In the genomic region with DNA sequence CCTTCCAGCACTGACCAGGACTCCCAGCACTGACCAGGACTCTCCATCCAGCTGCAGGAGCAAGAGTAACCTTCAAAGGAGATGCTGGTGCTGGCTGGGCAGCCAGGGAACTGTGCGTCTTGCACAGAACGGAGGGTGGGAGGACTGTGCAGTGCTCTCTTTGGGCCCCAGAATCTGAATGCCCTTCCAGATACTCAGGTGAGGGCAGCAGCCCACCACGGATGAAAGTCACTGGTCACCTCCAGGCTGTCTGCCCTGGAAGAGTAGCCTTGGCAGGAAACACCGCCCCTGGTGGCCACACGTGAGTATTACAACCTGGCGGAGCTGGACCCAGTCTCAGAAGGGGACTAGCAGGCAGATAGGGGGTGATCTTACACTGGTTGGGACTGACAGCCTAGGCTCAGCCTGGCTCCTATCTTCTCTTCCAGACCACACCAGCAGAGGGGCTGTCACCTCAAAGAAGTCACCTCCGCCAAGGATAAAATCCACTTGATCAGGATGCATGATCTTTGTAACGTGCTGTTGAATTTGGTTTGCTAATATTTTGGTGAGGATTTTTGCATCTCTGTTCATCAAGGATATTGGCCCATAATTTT, we compare ENCODE assay signal across 8 cellular contexts. TPM values are rescaled to one million over a fixed set of nuclear protein-coding genes. Genes with fewer than 3 reads are reported as not detected.
DNase-seq lines count a peak whose midpoint lies in the region; ATAC-seq and TF ChIP-seq lines count a peak whose summit lies in the region.

No MANE protein-coding gene starts in this region.

- TF ChIP-seq EP300 in Ishikawa (IDR thresholded peaks at IDR 0.05; ENCODE audit: borderline replicate concordance) (no peak), esophagus muscularis mucosa (IDR thresholded peaks at IDR 0.05) (no peak)

- H3K36me3 Mint-ChIP-seq in naive thymus-derived CD4-positive, alpha-beta T cell = no peaks in the 10 kb centered on the region
- H3K36me3 Mint-ChIP-seq in stimulated activated memory B cell treated with anti-CD40 and anti-IgM and Interleukin-4, amounts not matched to agents 10 μg/mL and 1 μg/mL and 100 μg/mL, for 72 hours = no peaks in the 10 kb centered on the region

- ATAC-seq in naive thymus-derived CD4-positive, alpha-beta T cell = peak; percentile 87
- ATAC-seq in stimulated activated memory B cell treated with anti-CD40 and anti-IgM and Interleukin-4, amounts not matched to agents 10 μg/mL and 1 μg/mL and 100 μg/mL, for 72 hours = peak; percentile 82
- ATAC-seq in HG02852 (IDR thresholded peaks at IDR 0.05; ENCODE audit: unreplicated experiment) = no peak

- DNase-seq in OCI-M1 (lab: John Stamatoyannopoulos, UW) = peak; percentile 84
- DNase-seq in activated T-cell treated with anti-CD3 and anti-CD28 coated beads for 24 hours (ENCODE audit: low read depth) = peak; percentile 71
- peak; percentile 93 for DNase-seq in esophagus muscularis mucosa (ENCODE audit: extremely low spot score)
- peak; percentile 50 to 78 (median 62) for DNase-seq in naive thymus-derived CD4-positive, alpha-beta T cell

- CTCF ChIA-PET in naive thymus-derived CD4-positive, alpha-beta T cell (lab: Charles Lee) = interaction anchor here (0.7 to 1.6 kb wide), 4 partner anchors 39 to 252 kb away, joined by 3 to 6 read pairs (median 6); no protein-coding TSS in a partner anchor

- intact Hi-C loops in esophagus muscularis mucosa (cut with DNase I) = no loop called here
- intact Hi-C loops in naive thymus-derived CD4-positive, alpha-beta T cell (cut with micrococcal nuclease) = no loop called here

- no peak overlapping the region for H3K27ac ChIP-seq in esophagus muscularis mucosa (replicated peaks in 1 of 4)
- H3K27ac ChIP-seq in naive thymus-derived CD4-positive, alpha-beta T cell (ENCODE audit: low read depth, low read length) = no peak overlapping the region

- TF ChIP-seq POLR2A in esophagus muscularis mucosa (IDR thresholded peaks at IDR 0.05; ENCODE audit: low read depth) = no peak

- H3K4me1 ChIP-seq in esophagus muscularis mucosa = peaks cover 4 to 8% (median 7%) of the 10 kb centered on the region in 4 donors
- H3K4me1 ChIP-seq in naive thymus-derived CD4-positive, alpha-beta T cell (ENCODE audit: control insufficient read depth in 2 of 2, insufficient read depth in 2 of 2, low read length in 2 of 2) = peaks cover 3 to 6% of the 10 kb centered on the region in 2 donors

- no peaks in the 10 kb centered on the region for H3K9me3 ChIP-seq in esophagus muscularis mucosa
- no peaks in the 10 kb centered on the region for H3K9me3 ChIP-seq in naive thymus-derived CD4-positive, alpha-beta T cell (ENCODE audit: control insufficient read depth in 2 of 3, low read length in 3 of 3)

- H3K9me3 Mint-ChIP-seq in naive thymus-derived CD4-positive, alpha-beta T cell = no peaks in the 10 kb centered on the region
- no peaks in the 10 kb centered on the region for H3K9me3 Mint-ChIP-seq in stimulated activated memory B cell treated with anti-CD40 and anti-IgM and Interleukin-4, amounts not matched to agents 10 μg/mL and 1 μg/mL and 100 μg/mL, for 72 hours

- TF ChIP-seq CTCF in GM12801 (IDR thresholded peaks at IDR 0.05; ENCODE audit: extremely low read depth, insufficient read length) = peak; percentile 72
- TF ChIP-seq CTCF in esophagus muscularis mucosa (IDR thresholded peaks at IDR 0.05) = peak in 2 of 3 experiments; percentile 88 to 91

- peaks cover 0 to 7% (median 5%) of the 10 kb centered on the region in 7 donors for H3K4me1 Mint-ChIP-seq in naive thymus-derived CD4-positive, alpha-beta T cell
- peaks cover 17% of the 10 kb centered on the region for H3K4me1 Mint-ChIP-seq in stimulated activated memory B cell treated with anti-CD40 and anti-IgM and Interleukin-4, amounts not matched to agents 10 μg/mL and 1 μg/mL and 100 μg/mL, for 72 hours

- peaks cover 0 to 12% (median 0%) of the 10 kb centered on the region in 5 donors for H3K27me3 Mint-ChIP-seq in naive thymus-derived CD4-positive, alpha-beta T cell
- H3K27me3 Mint-ChIP-seq in stimulated activated memory B cell treated with anti-CD40 and anti-IgM and Interleukin-4, amounts not matched to agents 10 μg/mL and 1 μg/mL and 100 μg/mL, for 72 hours = peaks cover 36% of the 10 kb centered on the region

- H3K27me3 ChIP-seq in esophagus muscularis mucosa = peaks cover 0 to 10% (median 0%) of the 10 kb centered on the region in 4 donors
- no peaks in the 10 kb centered on the region for H3K27me3 ChIP-seq in naive thymus-derived CD4-positive, alpha-beta T cell (ENCODE audit: control insufficient read depth in 2 of 2, insufficient read depth in 2 of 2, low read length in 2 of 2)

- no peak overlapping the region for H3K4me3 ChIP-seq in esophagus muscularis mucosa
- H3K4me3 ChIP-seq in naive thymus-derived CD4-positive, alpha-beta T cell (ENCODE audit: low read length) = no peak overlapping the region

- H3K27ac Mint-ChIP-seq in naive thymus-derived CD4-positive, alpha-beta T cell = no peak overlapping the region
- H3K27ac Mint-ChIP-seq in stimulated activated memory B cell treated with anti-CD40 and anti-IgM and Interleukin-4, amounts not matched to agents 10 μg/mL and 1 μg/mL and 100 μg/mL, for 72 hours = no peak overlapping the region

- POLR2A ChIA-PET in naive thymus-derived CD4-positive, alpha-beta T cell (lab: Charles Lee) = no interaction called here

- TF ChIP-seq RAD21 in Ishikawa (IDR thresholded peaks at IDR 0.05; ENCODE audit: low read depth) = peak; percentile 70

- H3K4me3 Mint-ChIP-seq in naive thymus-derived CD4-positive, alpha-beta T cell = no peak overlapping the region
- H3K4me3 Mint-ChIP-seq in stimulated activated memory B cell treated with anti-CD40 and anti-IgM and Interleukin-4, amounts not matched to agents 10 μg/mL and 1 μg/mL and 100 μg/mL, for 72 hours = no peak overlapping the region

- WGBS in esophagus muscularis mucosa = 28% methylated on average over 4 of the region's 8 CpGs

- H3K36me3 ChIP-seq in esophagus muscularis mucosa = no peaks in the 10 kb centered on the region
- H3K36me3 ChIP-seq in naive thymus-derived CD4-positive, alpha-beta T cell (ENCODE audit: control insufficient read depth in 2 of 3, insufficient read depth in 3 of 3, low read length in 3 of 3) = no peaks in the 10 kb centered on the region

TF ChIP-seq in Ishikawa, 13 proteins besides CTCF, POLR2A, EP300 and RAD21:
- no peak for TF ChIP-seq TEAD4 (IDR thresholded peaks at IDR 0.05)
- TF ChIP-seq USF1 (IDR thresholded peaks at IDR 0.05) = no peak
- TF ChIP-seq ZBTB7A (IDR thresholded peaks at IDR 0.05; ENCODE audit: low read depth) = no peak
- TF ChIP-seq EGR1 (IDR thresholded peaks at IDR 0.05) = no peak
- TF ChIP-seq TAF1 (IDR thresholded peaks at IDR 0.05; ENCODE audit: low read depth) = no peak
- TF ChIP-seq CREB1 (IDR thresholded peaks at IDR 0.05; ENCODE audit: low read depth) = no peak
- no peak for TF ChIP-seq TCF12 (IDR thresholded peaks at IDR 0.05; ENCODE audit: low read depth)
- TF ChIP-seq NFIC (IDR thresholded peaks at IDR 0.05) = no peak
- no peak for TF ChIP-seq FOXM1 (IDR thresholded peaks at IDR 0.05; ENCODE audit: borderline replicate concordance, low read depth)
- TF ChIP-seq MAX (IDR thresholded peaks at IDR 0.05) = no peak
- TF ChIP-seq YY1 (IDR thresholded peaks at IDR 0.05; ENCODE audit: low read depth) = no peak
- no peak for TF ChIP-seq CEBPB (IDR thresholded peaks at IDR 0.05)
- TF ChIP-seq REST (IDR thresholded peaks at IDR 0.05; ENCODE audit: low read depth) = no peak

RNA-seq across cellular contexts. Expression of gene SARDH, which starts 4.8 kb away (rescaled TPM):
- 1 to 10 TPM in 1 of 4 donors, under 1 TPM in 3; 0.39 to 2.9 (median 0.51) TPM for total RNA-seq in esophagus muscularis mucosa
- 10 to 100 TPM in 3 of 5 experiments, 1 to 10 TPM in 1, under 1 TPM in 1; 0.73 to 27.2 (median 16.5) TPM for total RNA-seq in naive thymus-derived CD4-positive, alpha-beta T cell
- polyA plus RNA-seq in naive thymus-derived CD4-positive, alpha-beta T cell = 10 to 100 TPM; 10.2 to 11.0 TPM
